ENCODE assay signal across 1 cellular context in the genomic region with DNA sequence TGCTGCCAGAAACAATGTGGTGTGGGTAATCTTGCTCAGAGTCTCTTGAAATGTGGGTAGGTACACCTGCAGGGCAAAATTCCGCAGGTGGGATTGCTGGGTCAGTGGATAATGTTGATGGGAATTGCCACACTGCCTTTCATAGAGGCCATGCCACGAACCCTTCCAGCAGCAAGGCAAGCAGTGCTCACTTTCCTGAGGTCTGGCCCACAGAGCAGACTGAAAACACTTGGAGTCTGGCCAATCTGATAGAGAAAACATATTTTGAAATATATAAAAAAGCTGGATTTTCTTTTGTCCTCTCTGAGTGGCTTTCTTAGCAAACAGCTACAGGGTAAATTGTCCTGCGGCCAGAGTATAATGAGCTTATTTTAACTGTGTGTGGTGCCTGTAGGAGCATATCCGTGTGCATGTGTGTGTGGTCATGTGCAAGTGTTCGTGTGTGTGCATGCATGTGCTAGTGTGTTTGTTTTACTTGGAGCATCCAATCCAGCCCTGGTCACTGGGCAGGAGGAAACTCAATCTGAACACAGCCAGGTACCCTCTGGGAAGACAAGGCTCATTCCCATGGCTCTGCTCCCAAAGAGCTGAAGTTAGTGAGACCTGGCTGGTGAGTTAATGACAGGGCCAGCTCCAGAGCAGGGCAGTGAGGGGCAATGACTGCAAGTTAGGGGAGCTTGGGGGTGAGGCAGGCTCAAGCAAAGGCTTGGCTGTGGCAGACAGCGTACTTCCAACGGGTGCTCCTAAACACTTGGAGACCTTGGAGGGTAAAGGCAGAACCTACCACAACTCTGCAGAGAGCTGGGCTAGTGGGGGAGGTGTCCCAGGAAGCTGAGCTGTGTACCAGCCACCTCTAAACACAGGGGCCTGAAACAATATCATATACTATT.
TF ChIP-seq lines count a peak whose summit lies in the region.

No MANE protein-coding gene starts in this region.

TF ChIP-seq in GM23338, 12 proteins besides CTCF, POLR2A, EP300 and RAD21 (continued from another document):
- TF ChIP-seq, protein P1, sequence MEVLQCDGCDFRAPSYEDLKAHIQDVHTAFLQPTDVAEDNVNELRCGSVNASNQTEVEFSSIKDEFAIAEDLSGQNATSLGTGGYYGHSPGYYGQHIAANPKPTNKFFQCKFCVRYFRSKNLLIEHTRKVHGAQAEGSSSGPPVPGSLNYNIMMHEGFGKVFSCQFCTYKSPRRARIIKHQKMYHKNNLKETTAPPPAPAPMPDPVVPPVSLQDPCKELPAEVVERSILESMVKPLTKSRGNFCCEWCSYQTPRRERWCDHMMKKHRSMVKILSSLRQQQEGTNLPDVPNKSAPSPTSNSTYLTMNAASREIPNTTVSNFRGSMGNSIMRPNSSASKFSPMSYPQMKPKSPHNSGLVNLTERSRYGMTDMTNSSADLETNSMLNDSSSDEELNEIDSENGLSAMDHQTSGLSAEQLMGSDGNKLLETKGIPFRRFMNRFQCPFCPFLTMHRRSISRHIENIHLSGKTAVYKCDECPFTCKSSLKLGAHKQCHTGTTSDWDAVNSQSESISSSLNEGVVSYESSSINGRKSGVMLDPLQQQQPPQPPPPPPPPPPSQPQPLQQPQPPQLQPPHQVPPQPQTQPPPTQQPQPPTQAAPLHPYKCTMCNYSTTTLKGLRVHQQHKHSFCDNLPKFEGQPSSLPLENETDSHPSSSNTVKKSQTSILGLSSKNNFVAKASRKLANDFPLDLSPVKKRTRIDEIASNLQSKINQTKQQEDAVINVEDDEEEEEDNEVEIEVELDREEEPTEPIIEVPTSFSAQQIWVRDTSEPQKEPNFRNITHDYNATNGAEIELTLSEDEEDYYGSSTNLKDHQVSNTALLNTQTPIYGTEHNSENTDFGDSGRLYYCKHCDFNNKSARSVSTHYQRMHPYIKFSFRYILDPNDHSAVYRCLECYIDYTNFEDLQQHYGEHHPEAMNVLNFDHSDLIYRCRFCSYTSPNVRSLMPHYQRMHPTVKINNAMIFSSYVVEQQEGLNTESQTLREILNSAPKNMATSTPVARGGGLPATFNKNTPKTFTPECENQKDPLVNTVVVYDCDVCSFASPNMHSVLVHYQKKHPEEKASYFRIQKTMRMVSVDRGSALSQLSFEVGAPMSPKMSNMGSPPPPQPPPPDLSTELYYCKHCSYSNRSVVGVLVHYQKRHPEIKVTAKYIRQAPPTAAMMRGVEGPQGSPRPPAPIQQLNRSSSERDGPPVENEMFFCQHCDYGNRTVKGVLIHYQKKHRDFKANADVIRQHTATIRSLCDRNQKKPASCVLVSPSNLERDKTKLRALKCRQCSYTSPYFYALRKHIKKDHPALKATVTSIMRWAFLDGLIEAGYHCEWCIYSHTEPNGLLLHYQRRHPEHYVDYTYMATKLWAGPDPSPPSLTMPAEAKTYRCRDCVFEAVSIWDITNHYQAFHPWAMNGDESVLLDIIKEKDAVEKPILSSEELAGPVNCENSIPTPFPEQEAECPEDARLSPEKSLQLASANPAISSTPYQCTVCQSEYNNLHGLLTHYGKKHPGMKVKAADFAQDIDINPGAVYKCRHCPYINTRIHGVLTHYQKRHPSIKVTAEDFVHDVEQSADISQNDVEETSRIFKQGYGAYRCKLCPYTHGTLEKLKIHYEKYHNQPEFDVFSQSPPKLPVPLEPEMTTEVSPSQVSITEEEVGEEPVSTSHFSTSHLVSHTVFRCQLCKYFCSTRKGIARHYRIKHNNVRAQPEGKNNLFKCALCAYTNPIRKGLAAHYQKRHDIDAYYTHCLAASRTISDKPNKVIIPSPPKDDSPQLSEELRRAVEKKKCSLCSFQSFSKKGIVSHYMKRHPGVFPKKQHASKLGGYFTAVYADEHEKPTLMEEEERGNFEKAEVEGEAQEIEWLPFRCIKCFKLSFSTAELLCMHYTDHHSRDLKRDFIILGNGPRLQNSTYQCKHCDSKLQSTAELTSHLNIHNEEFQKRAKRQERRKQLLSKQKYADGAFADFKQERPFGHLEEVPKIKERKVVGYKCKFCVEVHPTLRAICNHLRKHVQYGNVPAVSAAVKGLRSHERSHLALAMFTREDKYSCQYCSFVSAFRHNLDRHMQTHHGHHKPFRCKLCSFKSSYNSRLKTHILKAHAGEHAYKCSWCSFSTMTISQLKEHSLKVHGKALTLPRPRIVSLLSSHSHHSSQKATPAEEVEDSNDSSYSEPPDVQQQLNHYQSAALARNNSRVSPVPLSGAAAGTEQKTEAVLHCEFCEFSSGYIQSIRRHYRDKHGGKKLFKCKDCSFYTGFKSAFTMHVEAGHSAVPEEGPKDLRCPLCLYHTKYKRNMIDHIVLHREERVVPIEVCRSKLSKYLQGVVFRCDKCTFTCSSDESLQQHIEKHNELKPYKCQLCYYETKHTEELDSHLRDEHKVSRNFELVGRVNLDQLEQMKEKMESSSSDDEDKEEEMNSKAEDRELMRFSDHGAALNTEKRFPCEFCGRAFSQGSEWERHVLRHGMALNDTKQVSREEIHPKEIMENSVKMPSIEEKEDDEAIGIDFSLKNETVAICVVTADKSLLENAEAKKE (CRISPR knock-in tag; IDR thresholded peaks at IDR 0.05) = no peak
- TF ChIP-seq ZNF114 (CRISPR knock-in tag; IDR thresholded peaks at IDR 0.05) = no peak
- no peak for TF ChIP-seq NANOG (IDR thresholded peaks at IDR 0.05; ENCODE audit: borderline replicate concordance)
- TF ChIP-seq EZH2 (IDR thresholded peaks at IDR 0.05; ENCODE audit: low read depth, unreplicated experiment) = no peak
